In the genomic region with DNA sequence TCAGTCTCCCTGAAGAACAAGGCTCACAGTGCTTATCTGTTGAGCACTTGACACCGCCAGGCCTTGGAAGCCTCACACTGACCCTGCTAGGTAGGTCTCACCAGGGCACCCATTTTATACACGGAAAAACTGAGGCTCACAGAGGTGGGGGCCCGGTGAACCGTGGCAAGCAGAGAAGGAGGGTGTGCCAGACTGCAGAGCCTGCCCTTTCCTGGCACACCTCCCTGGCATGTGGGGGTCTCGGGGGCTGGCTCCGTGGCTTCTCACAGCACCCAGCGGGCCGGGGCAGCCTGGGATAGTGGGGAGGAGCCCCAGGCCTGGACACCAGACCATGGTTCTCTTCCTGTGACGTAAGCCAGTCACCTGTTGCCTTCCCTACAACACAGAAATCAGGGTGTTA, we compare ENCODE assay signal across 18 cellular contexts. TPM values are rescaled to one million over a fixed set of nuclear protein-coding genes. Genes with fewer than 3 reads are reported as not detected.
A peak's percentile ranks its signal among the peaks of the same experiment; 100 is the strongest.
DNase-seq lines count a peak whose midpoint lies in the region; ATAC-seq, FAIRE-seq and TF ChIP-seq lines count a peak whose summit lies in the region.
"Had no signal": no experiment of that assay in that cellular context is flagged by ENCODE, and none has a peak within 500 bp of the region (broad histone marks: within the 10 kb centered on the region; RNA-seq: fewer than 3 reads in every experiment).

No MANE protein-coding gene starts in this region.

- no peaks in the 10 kb centered on the region for H3K27me3 Mint-ChIP-seq in activated naive CD4-positive, alpha-beta T cell treated with anti-CD3 and anti-CD28 coated beads for 36 hours (ENCODE audit: low read depth)
- no peaks in the 10 kb centered on the region for H3K27me3 Mint-ChIP-seq in CD8-positive, alpha-beta T cell (ENCODE audit: low read depth)
- H3K27me3 Mint-ChIP-seq: CD8-positive, alpha-beta memory T cell had no signal

- DNase-seq in activated naive CD4-positive, alpha-beta T cell treated with anti-CD3 and anti-CD28 coated beads, Interleukin-2, amount 50 U/mL, for 72 hours (ENCODE audit: low spot score in 2 of 2) = no peak
- no peak for DNase-seq in activated naive CD4-positive, alpha-beta T cell treated with anti-CD3 and anti-CD28 coated beads for 36 hours
- no peak for DNase-seq in CD8-positive, alpha-beta T cell
- DNase-seq in HepG2 (ENCODE audit: low spot score) (no peak), spleen (peak; percentile 43), GM13976 (ENCODE audit: low spot score) (no peak), adrenal gland (no peak)
- DNase-seq: 8988T; ACHN; C1 segment of cervical spinal cord; Caco-2; CD8-positive, alpha-beta memory T cell; DND-41; GDM1; HCEC 1CT had no signal

- no peak overlapping the region for H2AFZ ChIP-seq in HepG2 (ENCODE audit: low read length)

- ATAC-seq in activated naive CD4-positive, alpha-beta T cell treated with anti-CD3 and anti-CD28 coated beads, Interleukin-2, amount 50 U/mL, for 72 hours = no peak
- no peak for ATAC-seq in CD8-positive, alpha-beta T cell
- ATAC-seq in HepG2 (no peak), HG03442 (IDR thresholded peaks at IDR 0.05; ENCODE audit: unreplicated experiment) (no peak)

- H3K27me3 ChIP-seq in CD8-positive, alpha-beta T cell (ENCODE audit: insufficient read depth, low read length) = no peaks in the 10 kb centered on the region
- H3K27me3 ChIP-seq in HepG2 (ENCODE audit: control insufficient read depth in 1 of 2, insufficient read depth in 2 of 2, low read length in 2 of 2) (0 out of 5 replicates have a peak, but pooled peaks cover 1 to 4% of the 10 kb centered on the region in 2 experiments), spleen (replicated peaks in 1 of 7) (no peaks in the 10 kb centered on the region), adrenal gland (no peaks in the 10 kb centered on the region)

- peaks cover 26% of the 10 kb centered on the region for H3K4me1 Mint-ChIP-seq in activated naive CD4-positive, alpha-beta T cell treated with anti-CD3 and anti-CD28 coated beads for 36 hours (ENCODE audit: low read depth)
- peaks cover 42% of the 10 kb centered on the region for H3K4me1 Mint-ChIP-seq in CD8-positive, alpha-beta T cell (ENCODE audit: low read depth)

- H3K9me3 ChIP-seq in CD8-positive, alpha-beta T cell (ENCODE audit: low read length) = no peaks in the 10 kb centered on the region
- H3K9me3 ChIP-seq in HepG2 (ENCODE audit: low read length) (no peaks in the 10 kb centered on the region), spleen (peaks cover 0 to 15% (median 3%) of the 10 kb centered on the region in 8 donors), adrenal gland (replicated peaks in 1 of 3) (no peaks in the 10 kb centered on the region)
- H3K9me3 ChIP-seq: Caco-2 had no signal

- TF ChIP-seq POLR2A in HepG2 (IDR thresholded peaks at IDR 0.05; ENCODE audit: insufficient read depth in 1 of 2, low read depth in 2 of 2, low read length in 2 of 2) = no peak
- TF ChIP-seq POLR2A in spleen (IDR thresholded peaks at IDR 0.05) = no peak
- no peak for TF ChIP-seq POLR2A in adrenal gland (IDR thresholded peaks at IDR 0.05)

- no peaks in the 10 kb centered on the region for H3K36me3 ChIP-seq in CD8-positive, alpha-beta T cell (ENCODE audit: insufficient read depth, low read length)
- H3K36me3 ChIP-seq in HepG2 (replicated peaks in 1 of 2; ENCODE audit: control insufficient read depth in 1 of 2, insufficient read depth in 2 of 2, low read length in 2 of 2) = no peaks in the 10 kb centered on the region
- H3K36me3 ChIP-seq in spleen = no peaks in the 10 kb centered on the region
- no peaks in the 10 kb centered on the region for H3K36me3 ChIP-seq in adrenal gland (replicated peaks in 1 of 2)

- peak overlapping the region; percentile 10 to 66 for H3K27ac Mint-ChIP-seq in activated naive CD4-positive, alpha-beta T cell treated with anti-CD3 and anti-CD28 coated beads, Interleukin-2, amount 50 U/mL, for 72 hours
- H3K27ac Mint-ChIP-seq in activated naive CD4-positive, alpha-beta T cell treated with anti-CD3 and anti-CD28 coated beads for 36 hours = no peak overlapping the region
- peak overlapping the region; percentile 75 for H3K27ac Mint-ChIP-seq in CD8-positive, alpha-beta T cell
- H3K27ac Mint-ChIP-seq: IgD-negative memory B cell had no signal

- H3K4me3 Mint-ChIP-seq in activated naive CD4-positive, alpha-beta T cell treated with anti-CD3 and anti-CD28 coated beads for 36 hours = no peak overlapping the region
- no peak overlapping the region for H3K4me3 Mint-ChIP-seq in CD8-positive, alpha-beta T cell
- H3K4me3 Mint-ChIP-seq: CD8-positive, alpha-beta memory T cell had no signal

- TF ChIP-seq CTCF in CD8-positive, alpha-beta T cell (IDR thresholded peaks at IDR 0.05) = no peak
- TF ChIP-seq CTCF in HepG2 (CRISPR knock-in tag; IDR thresholded peaks at IDR 0.05) (no peak), spleen (IDR thresholded peaks at IDR 0.05 in 8 of 11, conservative IDR thresholded peaks at IDR 0.05 in 3 of 11) (no peak), GM13976 (IDR thresholded peaks at IDR 0.05; ENCODE audit: borderline replicate concordance, control extremely low read depth, extremely low read depth, insufficient read depth, missing control alignments) (no peak), adrenal gland (IDR thresholded peaks at IDR 0.05) (no peak)

- POLR2A ChIA-PET in CD8-positive, alpha-beta T cell (lab: Charles Lee) = no interaction called here
- POLR2A ChIA-PET in HepG2 (lab: Yijun Ruan, JAX) = no interaction called here

- CTCF ChIA-PET in activated naive CD4-positive, alpha-beta T cell treated with anti-CD3 and anti-CD28 coated beads for 36 hours (lab: Charles Lee) = no interaction called here
- CTCF ChIA-PET in CD8-positive, alpha-beta T cell (lab: Charles Lee) = no interaction called here
- CTCF ChIA-PET in HepG2 (lab: Yijun Ruan, JAX; ENCODE audit: low intra/inter-chr PET ratio, low total read pairs) = no interaction called here

- H3K79me2 ChIP-seq in HepG2 (ENCODE audit: insufficient read depth, low read length) = no peaks in the 10 kb centered on the region

- H3K4me2 ChIP-seq in HepG2 (ENCODE audit: low read depth, low read length) = no peak overlapping the region

- BruUV-seq in HepG2 (replicated peaks; lab: Mats Ljungman, UMichigan) = no TSS peak

- no peak overlapping the region for H3K27ac ChIP-seq in CD8-positive, alpha-beta T cell (ENCODE audit: low read depth, low read length)
- H3K27ac ChIP-seq in HepG2 (ENCODE audit: extremely low read length, insufficient read depth, low read length) (no peak overlapping the region), spleen (no peak overlapping the region), adrenal gland (no peak overlapping the region)

- peaks cover 7 to 14% of the 10 kb centered on the region in 2 donors for H3K9me3 Mint-ChIP-seq in activated naive CD4-positive, alpha-beta T cell treated with anti-CD3 and anti-CD28 coated beads, Interleukin-2, amount 50 U/mL, for 72 hours
- peaks cover 9% of the 10 kb centered on the region for H3K9me3 Mint-ChIP-seq in activated naive CD4-positive, alpha-beta T cell treated with anti-CD3 and anti-CD28 coated beads for 36 hours
- H3K9me3 Mint-ChIP-seq in CD8-positive, alpha-beta T cell = peaks cover 3% of the 10 kb centered on the region

- in situ Hi-C loops in HepG2 (cut with HindIII; ENCODE audit: extremely low pct_ligation_motif_present, low pct_unique_long_range_greater_than_20kb) = no loop called here
- in situ Hi-C loops in GM13976 (cut with MboI; ENCODE audit: low sequenced_read_pairs, unreplicated experiment) = no loop called here

- H3K4me1 ChIP-seq in CD8-positive, alpha-beta T cell (ENCODE audit: insufficient read depth, low read length) = peaks cover 28% of the 10 kb centered on the region
- peaks cover 16% of the 10 kb centered on the region for H3K4me1 ChIP-seq in HepG2 (ENCODE audit: insufficient read depth, low read length)
- H3K4me1 ChIP-seq in spleen = peaks cover 0 to 18% (median 14%) of the 10 kb centered on the region in 6 donors
- peaks cover under 1 to 1% of the 10 kb centered on the region in 2 donors for H3K4me1 ChIP-seq in adrenal gland (replicated peaks in 1 of 2)

- H3K9ac ChIP-seq in HepG2 (ENCODE audit: insufficient read depth, low read depth, low read length) = no peak overlapping the region

- TF ChIP-seq EP300 in HepG2 (IDR thresholded peaks at IDR 0.05; ENCODE audit: low read depth in 2 of 2, low read length in 2 of 2) = no peak
- TF ChIP-seq EP300 in HepG2 (CRISPR knock-in tag; IDR thresholded peaks at IDR 0.05; ENCODE audit: borderline replicate concordance) = no peak

- intact Hi-C loops in activated naive CD4-positive, alpha-beta T cell treated with anti-CD3 and anti-CD28 coated beads for 36 hours (cut with micrococcal nuclease) = no loop called here
- intact Hi-C loops in CD8-positive, alpha-beta T cell (cut with DNase I, micrococcal nuclease) = loop anchor here in 1 of 2 experiments (10.0 kb wide), 2 partner anchors 183 to 393 kb away; a partner anchor contains a TSS
- intact Hi-C loops in HepG2 (cut with micrococcal nuclease; ENCODE audit: unreplicated experiment) = no loop called here
- intact Hi-C loops in spleen (cut with DNase I; ENCODE audit: low total_unique reads) = no loop called here
- intact Hi-C loops in adrenal gland (cut with DNase I) = loop anchor here in 1 of 2 donors (5.0 kb wide), 1 partner anchor 49 kb away; no protein-coding TSS in a partner anchor

- no peak overlapping the region for H3K4me3 ChIP-seq in CD8-positive, alpha-beta T cell (ENCODE audit: low read depth, low read length)
- H3K4me3 ChIP-seq in HepG2 (replicated peaks in 1 of 3; ENCODE audit: insufficient read depth in 1 of 3, low read depth in 2 of 3, low read length in 3 of 3) (no peak overlapping the region), spleen (no peak overlapping the region), adrenal gland (no peak overlapping the region)

- peaks cover 0 to 14% of the 10 kb centered on the region in 2 donors for H3K36me3 Mint-ChIP-seq in activated naive CD4-positive, alpha-beta T cell treated with anti-CD3 and anti-CD28 coated beads, Interleukin-2, amount 50 U/mL, for 72 hours
- H3K36me3 Mint-ChIP-seq in activated naive CD4-positive, alpha-beta T cell treated with anti-CD3 and anti-CD28 coated beads for 36 hours (ENCODE audit: low read depth) = no peaks in the 10 kb centered on the region
- H3K36me3 Mint-ChIP-seq in CD8-positive, alpha-beta T cell = peaks cover 2% of the 10 kb centered on the region
- H3K36me3 Mint-ChIP-seq: IgD-negative memory B cell had no signal

- FAIRE-seq in HepG2 (lab: Jason Lieb, UNC) = no peak
- FAIRE-seq: GM12892 had no signal

- no peaks in the 10 kb centered on the region for H4K20me1 ChIP-seq in HepG2 (ENCODE audit: insufficient read depth, low read length)

- TF ChIP-seq RAD21 in HepG2 (CRISPR knock-in tag; IDR thresholded peaks at IDR 0.05) = no peak

- WGBS in HepG2 (ENCODE audit: low lambda C conversion rate) = no CpG with 5 or more reads among the region's 9 CpGs
- WGBS in spleen, 5 donors = 70 to 95% (median 88%) methylated on average over 5 to 9 of the region's 9 CpGs
- WGBS in adrenal gland, 4 donors = 91 to 100% (median 94%) methylated on average over 1 to 9 of the region's 9 CpGs

RNA-seq across cellular contexts. Expression of a gene that starts 53.7 kb away (rescaled TPM):
- total RNA-seq in activated naive CD4-positive, alpha-beta T cell treated with anti-CD3 and anti-CD28 coated beads, Interleukin-2, amount 50 U/mL, for 72 hours = 1 to 10 TPM; 3.6 to 5.7 TPM
- 1 to 10 TPM; 1.1 to 1.6 TPM for total RNA-seq in activated naive CD4-positive, alpha-beta T cell treated with anti-CD3 and anti-CD28 coated beads for 36 hours
- total RNA-seq in CD8-positive, alpha-beta T cell = 10 to 100 TPM; 21.7 to 25.1 TPM
- total RNA-seq in HepG2 (2016; rRNA removed; fragmentation: Illumina TruSeq; extraction: Trizol) (2.5 and 3.3 TPM in 2 replicates), spleen (10 to 100 TPM in 2 of 7 donors, 1 to 10 TPM in 5; 3.9 to 10.4 (median 8.7) TPM), adrenal gland (10 to 100 TPM; 10.9 to 47.6 (median 18.6) TPM)
- total RNA-seq in HepG2 (2016; cell fraction: cytosol; rRNA removed; fragmentation: Illumina TruSeq; extraction: Trizol; ENCODE audit: low read depth) = 2.4 and 2.5 TPM in 2 replicates
- 2.6 and 3.2 TPM in 2 replicates for total RNA-seq in HepG2 (2016; cell fraction: insoluble cytoplasmic fraction; rRNA removed; fragmentation: Illumina TruSeq; extraction: Trizol)
- total RNA-seq in HepG2 (2016; cell fraction: membrane; rRNA removed; fragmentation: Illumina TruSeq; extraction: Trizol) = 2.0 and 2.7 TPM in 2 replicates
- total RNA-seq in HepG2 (2016; cell fraction: nucleus; rRNA removed; fragmentation: Illumina TruSeq; extraction: Trizol) = 0.84 and 1.2 TPM in 2 replicates
- polyA plus RNA-seq in HepG2 (2011; rRNA removed) (1.8 and 3.6 TPM in 2 replicates), spleen (10 to 100 TPM in 1 of 3 donors, 1 to 10 TPM in 2; 6.9 to 14.0 (median 7.7) TPM), adrenal gland (100 to 1,000 TPM in 1 of 3 donors, 10 to 100 TPM in 1, under 1 TPM in 1; 0.46 to 168 (median 64.5) TPM)
- 2.1 and 3.1 TPM in 2 replicates for polyA plus RNA-seq in HepG2 (2011; cell fraction: cytosol; rRNA removed)
- 4.4 and 4.5 TPM in 2 replicates for polyA plus RNA-seq in HepG2 (2011; cell fraction: nucleus; rRNA removed)
- 1.5 and 2.6 TPM in 2 replicates for polyA plus RNA-seq in HepG2 (2012)
- 0.59 and 0.61 TPM in 2 replicates for polyA plus RNA-seq in HepG2 (2016; cell fraction: cytosol; fragmentation: Illumina TruSeq; extraction: Trizol; ENCODE audit: low read depth)
- polyA plus RNA-seq in HepG2 (2016; cell fraction: insoluble cytoplasmic fraction; fragmentation: Illumina TruSeq; extraction: Trizol; ENCODE audit: low read depth) = 2.2 and 2.5 TPM in 2 replicates
- 0.52 and 0.74 TPM in 2 replicates for polyA plus RNA-seq in HepG2 (2016; cell fraction: membrane; fragmentation: Illumina TruSeq; extraction: Trizol; ENCODE audit: low read depth)
- 1.3 and 2.1 TPM in 2 replicates for polyA plus RNA-seq in HepG2 (2016; cell fraction: nucleus; fragmentation: Illumina TruSeq; extraction: Trizol; ENCODE audit: insufficient read depth, low read depth)
- 5.5 and 12.0 TPM in 2 replicates for polyA minus RNA-seq in HepG2 (2011; rRNA and poly(A)+ RNA removed; ENCODE audit: low replicate concordance)
- polyA minus RNA-seq in HepG2 (2011; cell fraction: cytosol; rRNA and poly(A)+ RNA removed) = 5.6 and 6.2 TPM in 2 replicates
- 1.2 and 1.9 TPM in 2 replicates for polyA minus RNA-seq in HepG2 (2011; cell fraction: nucleus; rRNA and poly(A)+ RNA removed)
- polyA plus RNA-seq: IgD-negative memory B cell had no signal
